ENCODE assay signal across 14 cellular contexts in the genomic region with DNA sequence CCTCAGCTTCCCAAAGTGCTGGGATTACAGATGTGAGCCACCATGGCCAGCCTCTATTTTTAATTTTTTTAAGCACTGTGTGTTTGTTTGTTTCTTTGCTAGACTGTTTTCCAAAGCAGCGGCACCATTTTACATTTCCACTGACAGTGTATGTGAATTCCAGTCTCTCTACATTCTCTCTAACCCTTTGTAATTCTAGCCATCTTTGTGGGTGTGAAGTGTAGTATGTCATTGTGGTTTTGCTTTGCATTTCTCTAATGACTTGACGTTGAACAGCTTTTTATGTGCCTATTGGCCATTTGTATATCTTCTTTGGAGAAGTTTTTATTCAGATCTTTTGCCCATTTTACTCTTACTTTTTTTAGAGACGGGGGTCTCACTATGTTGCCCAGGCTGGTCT. TPM values are rescaled to one million over a fixed set of nuclear protein-coding genes. Genes with fewer than 3 reads are reported as not detected.
"Had no signal": no experiment of that assay in that cellular context is flagged by ENCODE, and none has a peak within 500 bp of the region (broad histone marks: within the 10 kb centered on the region; RNA-seq: fewer than 3 reads in every experiment).

No MANE protein-coding gene starts in this region.

- ATAC-seq: left lung, sciatic nerve, upper lobe of right lung, WTC11 had no signal

- DNase-seq: activated CD4-positive, alpha-beta T cell treated with anti-CD3 and anti-CD28 coated beads for 48 hours; activated gamma-delta T cell treated with Interleukin-2 at 50 U/mL for 16 hours; adrenal gland; erythroblast; left lung; nephron progenitor cell; nucleus accumbens; stimulated activated CD4-positive, alpha-beta T cell treated with anti-CD3 and anti-CD28 coated beads, Interleukin-4, amount 100 ng/mL, for 1 hour; SW 1271 had no signal

- H3K9me3 Mint-ChIP-seq: mesothelial cell of epicardium, nephron progenitor cell, WTC11 had no signal

- H3K4me3 Mint-ChIP-seq: mesothelial cell of epicardium, nephron progenitor cell, WTC11 had no signal

- H3K27ac Mint-ChIP-seq: mesothelial cell of epicardium, nephron progenitor cell, WTC11 had no signal

RNA-seq across cellular contexts. Expression of a gene that starts 48.5 kb away (rescaled TPM):
- total RNA-seq: sciatic nerve had no signal

RNA-seq across cellular contexts. Expression of a gene that starts 58.3 kb away (rescaled TPM):
- total RNA-seq: smooth muscle cell had no signal
